Comparison of ENCODE assay signal across 1 cellular context in genomic region chr1:169586067-169586394, GRCh38.
TF ChIP-seq lines count a peak whose summit lies in the region.

No MANE protein-coding gene starts in this region.

TF ChIP-seq in K562, 482 proteins besides CTCF, POLR2A, EP300 and RAD21:
- no peak for TF ChIP-seq ZNF655 (CRISPR knock-in tag; IDR thresholded peaks at IDR 0.05)
- no peak for TF ChIP-seq MYNN (IDR thresholded peaks at IDR 0.05)
- no peak for TF ChIP-seq MYNN (CRISPR knock-in tag; IDR thresholded peaks at IDR 0.05)
- no peak for TF ChIP-seq RHOXF2B (CRISPR knock-in tag; conservative IDR thresholded peaks at IDR 0.05)
- no peak for TF ChIP-seq PRPF4 (IDR thresholded peaks at IDR 0.05; ENCODE audit: insufficient read depth, low read depth, low read length, poor library complexity, severe bottlenecking)
- no peak for TF ChIP-seq SREBF1 (IDR thresholded peaks at IDR 0.05; ENCODE audit: borderline replicate concordance, low read depth, low read length)
- no peak for TF ChIP-seq SIN3B (IDR thresholded peaks at IDR 0.05; ENCODE audit: low read depth)
- TF ChIP-seq KDM5B (IDR thresholded peaks at IDR 0.05; ENCODE audit: insufficient replicate concordance, low read depth, low read length): no peak
- no peak for TF ChIP-seq ZNF76 (CRISPR knock-in tag; IDR thresholded peaks at IDR 0.05; ENCODE audit: borderline replicate concordance)
- no peak for TF ChIP-seq ZFP30 (CRISPR knock-in tag; IDR thresholded peaks at IDR 0.05; ENCODE audit: borderline replicate concordance)
- no peak for TF ChIP-seq ZNF347 (CRISPR knock-in tag; IDR thresholded peaks at IDR 0.05; ENCODE audit: low read depth)
- TF ChIP-seq BCL6 (CRISPR knock-in tag; IDR thresholded peaks at IDR 0.05): no peak
- TF ChIP-seq BDP1 (IDR thresholded peaks at IDR 0.05; ENCODE audit: insufficient read depth, insufficient read length): no peak
- no peak for TF ChIP-seq HMG20A (CRISPR knock-in tag; conservative IDR thresholded peaks at IDR 0.05)
- no peak for TF ChIP-seq NRF1 (conservative IDR thresholded peaks at IDR 0.05 in 1 of 2, IDR thresholded peaks at IDR 0.05 in 1 of 2)
- no peak for TF ChIP-seq ZNF445 (CRISPR knock-in tag; IDR thresholded peaks at IDR 0.05; ENCODE audit: low read depth)
- TF ChIP-seq ZNF23 (CRISPR knock-in tag; IDR thresholded peaks at IDR 0.05): no peak
- no peak for TF ChIP-seq DMBX1 (CRISPR knock-in tag; IDR thresholded peaks at IDR 0.05; ENCODE audit: borderline replicate concordance)
